ENCODE assay signal across 13 cellular contexts in the genomic region with DNA sequence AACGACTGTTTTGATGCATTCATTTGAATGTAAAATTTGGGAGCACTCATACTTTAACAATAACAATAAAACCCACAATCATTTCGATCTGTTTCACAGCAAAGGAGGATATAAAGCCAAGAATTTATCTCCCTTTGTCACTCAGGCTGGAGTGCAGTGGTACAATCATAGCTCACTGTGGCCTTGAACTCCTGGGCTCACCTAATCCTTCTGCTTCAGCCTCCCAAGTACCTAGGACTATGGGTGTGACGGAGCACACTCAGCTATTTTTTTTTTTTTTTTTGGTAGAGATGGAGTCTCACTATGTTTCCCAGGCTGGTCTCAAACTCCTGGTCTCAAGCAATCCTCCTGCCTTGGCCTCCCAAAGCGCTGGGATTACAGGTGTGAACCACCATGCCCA. TPM values are rescaled to one million over a fixed set of nuclear protein-coding genes. Genes with fewer than 3 reads are reported as not detected.
DNase-seq lines count a peak whose midpoint lies in the region; ATAC-seq, FAIRE-seq and TF ChIP-seq lines count a peak whose summit lies in the region.
"Not testable (repeated sequence)": the region's sequence is repeated elsewhere in the genome, so short reads cannot be mapped to it uniquely, and the experiment has no call there.
"Had no signal": no experiment of that assay in that cellular context is flagged by ENCODE, and none has a peak within 500 bp of the region (broad histone marks: within the 10 kb centered on the region; RNA-seq: fewer than 3 reads in every experiment).

No MANE protein-coding gene starts in this region.

- WGBS in A549 (ENCODE audit: missing lambda C conversion rate) = 78% methylated on average over 4 of the region's 4 CpGs
- 11% methylated on average over 2 of the region's 4 CpGs for whole genome bisulfite sequencing in K562 (ENCODE audit: insufficient coverage, low coverage, missing lambda C conversion rate)
- WGBS in HepG2 (ENCODE audit: low lambda C conversion rate) = 56% methylated on average over 4 of the region's 4 CpGs

- H3K4me1 Mint-ChIP-seq in osteocyte (ENCODE audit: unreplicated experiment) = peaks cover 27% of the 10 kb centered on the region

- peak overlapping the region; percentile 87 for H3K4me2 ChIP-seq in A549
- H3K4me2 ChIP-seq in HCT116 (ENCODE audit: low read length); K562 (ENCODE audit: insufficient read depth, low read length); HepG2 (ENCODE audit: low read depth, low read length): not testable (repeated sequence)

- BruUV-seq in HCT116 (replicated peaks; lab: Mats Ljungman, UMichigan); Panc1 (replicated peaks; lab: Mats Ljungman, UMichigan); K562 (replicated peaks; lab: Mats Ljungman, UMichigan); HepG2 (replicated peaks; lab: Mats Ljungman, UMichigan): not testable (repeated sequence)

- not testable (repeated sequence) for H3K9me2 ChIP-seq in HCT116 (ENCODE audit: insufficient read depth)

- not testable (repeated sequence) for H3K9me3 Mint-ChIP-seq in osteocyte (ENCODE audit: unreplicated experiment)

- not testable (repeated sequence) for H3K9ac ChIP-seq in HCT116 (ENCODE audit: low read length); K562 (ENCODE audit: insufficient read depth in 1 of 2, low read depth in 2 of 2, low read length in 2 of 2); HepG2 (ENCODE audit: insufficient read depth, low read depth, low read length)

- DNase-seq in A549 (ENCODE audit: low read depth in 1 of 2, low spot score in 1 of 2); HCT116 (ENCODE audit: low read depth, low spot score); Panc1 (ENCODE audit: low read depth, low spot score); K562 (ENCODE audit: extremely low read depth in 1 of 4, low spot score in 3 of 4); osteocyte (ENCODE audit: extremely low spot score, unreplicated experiment); vagina (ENCODE audit: extremely low spot score in 2 of 2): not testable (repeated sequence)
- DNase-seq in erythroblast (lab: John Stamatoyannopoulos, UW) (peak; percentile 37 to 39), HepG2 (ENCODE audit: low spot score) (peak; percentile 31)

- ATAC-seq in A549, HCT116, Panc1: not testable (repeated sequence)
- peak; percentile 71 for ATAC-seq in K562
- ATAC-seq in HepG2 = peak; percentile 48; the same call in 1 of the 3 replicates

- H3K27ac ChIP-seq in A549 (peak overlapping the region; percentile 91 to 95), HCT116 (ENCODE audit: low read depth, low read length) (peak overlapping the region; percentile 52; the same call in 1 of the 2 replicates), Panc1 (ENCODE audit: low read length) (peak overlapping the region; percentile 70), vagina (peak overlapping the region; percentile 47)
- H3K27ac ChIP-seq in K562 (ENCODE audit: extremely low read depth, low read depth, low read length); HepG2 (ENCODE audit: extremely low read length, insufficient read depth, low read length): not testable (repeated sequence)

- CTCF ChIA-PET in A549 (lab: Yijun Ruan, JAX) = interaction anchor here (0.7 to 1.1 kb wide), 2 partner anchors 114 to 716 kb away, joined by 4 read pairs; partner anchors contain the start of gene SAT1
- CTCF ChIA-PET in HCT116 (lab: Charles Lee); Panc1 (lab: Charles Lee); K562 (lab: Yijun Ruan, JAX; ENCODE audit: low intra/inter-chr PET ratio); HepG2 (lab: Yijun Ruan, JAX; ENCODE audit: low intra/inter-chr PET ratio, low total read pairs): not testable (repeated sequence)

- H3K27me3 ChIP-seq in HCT116 (ENCODE audit: insufficient read depth, low read length); Panc1 (ENCODE audit: control insufficient read depth, insufficient read depth, low read length); K562 (ENCODE audit: control insufficient read depth in 2 of 2, insufficient read depth in 2 of 2, low read length in 2 of 2); HepG2 (ENCODE audit: control insufficient read depth in 1 of 2, insufficient read depth in 2 of 2, low read length in 2 of 2); vagina: not testable (repeated sequence)

- H3K79me2 ChIP-seq in HCT116 (ENCODE audit: insufficient read depth, low read length); HepG2 (ENCODE audit: insufficient read depth, low read length): not testable (repeated sequence)
- H3K79me2 ChIP-seq in K562 (ENCODE audit: control insufficient read depth, insufficient read depth, low read length) = peaks cover 27% of the 10 kb centered on the region

- not testable (repeated sequence) for FAIRE-seq in A549 (lab: Jason Lieb, UNC); K562 (lab: Jason Lieb, UNC); HepG2 (lab: Jason Lieb, UNC)

- not testable (repeated sequence) for H4K20me1 ChIP-seq in HCT116 (ENCODE audit: insufficient read depth); K562 (replicated peaks; ENCODE audit: control insufficient read depth, insufficient read depth, low read length); HepG2 (ENCODE audit: insufficient read depth, low read length)

- TF ChIP-seq RAD21 in A549 (conservative IDR thresholded peaks at IDR 0.05 in 1 of 2, IDR thresholded peaks at IDR 0.05 in 1 of 2); HCT116 (IDR thresholded peaks at IDR 0.05; ENCODE audit: low read depth); K562 (CRISPR knock-in tag; conservative IDR thresholded peaks at IDR 0.05 in 1 of 2, IDR thresholded peaks at IDR 0.05 in 1 of 2); HepG2 (CRISPR knock-in tag; IDR thresholded peaks at IDR 0.05): not testable (repeated sequence)

- in situ Hi-C loops in Panc1 (cut with HindIII; ENCODE audit: low pct_unique_long_range_greater_than_20kb, low sequenced_read_pairs); K562 (cut with MboI); HepG2 (cut with HindIII; ENCODE audit: extremely low pct_ligation_motif_present, low pct_unique_long_range_greater_than_20kb): not testable (repeated sequence)

- not testable (repeated sequence) for TF ChIP-seq CTCF in A549 (IDR thresholded peaks at IDR 0.05); HCT116 (IDR thresholded peaks at IDR 0.05 in 2 of 3, conservative IDR thresholded peaks at IDR 0.05 in 1 of 3; ENCODE audit: borderline replicate concordance in 1 of 3, insufficient read depth in 1 of 3, low read depth in 2 of 3, low read length in 2 of 3); Panc1 (IDR thresholded peaks at IDR 0.05); K562 (IDR thresholded peaks at IDR 0.05 in 2 of 3, conservative IDR thresholded peaks at IDR 0.05 in 1 of 3; ENCODE audit: insufficient read depth in 2 of 3, low read depth in 1 of 3, low read length in 3 of 3); HepG2 (CRISPR knock-in tag; IDR thresholded peaks at IDR 0.05); osteocyte (IDR thresholded peaks at IDR 0.05); vagina (IDR thresholded peaks at IDR 0.05)

- H3K36me3 ChIP-seq in HCT116 (ENCODE audit: control insufficient read depth in 1 of 2, insufficient read depth in 2 of 2, low read length in 2 of 2); Panc1 (ENCODE audit: control insufficient read depth, insufficient read depth, low read length); K562 (ENCODE audit: control insufficient read depth, insufficient read depth, low read length); HepG2 (replicated peaks in 1 of 2; ENCODE audit: control insufficient read depth in 1 of 2, insufficient read depth in 2 of 2, low read length in 2 of 2); vagina: not testable (repeated sequence)

- POLR2A ChIA-PET in A549 (lab: Yijun Ruan, JAX) (interaction anchor here (0.6 to 3.8 kb wide), 2 partner anchors 114 to 130 kb away, joined by 3 to 35 read pairs; partner anchors contain the start of gene SAT1), HCT116 (lab: Charles Lee) (interaction anchor here (1.4 kb wide), 1 partner anchor 114 kb away, joined by 4 read pairs; the partner anchor contains the start of gene SAT1), K562 (lab: Yijun Ruan, JAX) (interaction anchor here (1.3 kb wide), 1 partner anchor 11 kb away, joined by 3 read pairs; no protein-coding TSS in a partner anchor), HepG2 (lab: Yijun Ruan, JAX) (interaction anchor here (0.7 to 1.9 kb wide), 2 partner anchors 114 to 154 kb away, joined by 3 to 10 read pairs; partner anchors contain the start of genes ACOT9 and SAT1)
- POLR2A ChIA-PET in Panc1 (lab: Charles Lee) = not testable (repeated sequence)

- not testable (repeated sequence) for H3K9me3 ChIP-seq in A549; HCT116 (ENCODE audit: control insufficient read depth in 1 of 2, insufficient read depth in 1 of 2, low read depth in 1 of 2, low read length in 2 of 2); Panc1 (ENCODE audit: control insufficient read depth, insufficient read depth, low read depth, low read length); K562 (replicated peaks; ENCODE audit: control insufficient read depth, insufficient read depth, low read depth, low read length); HepG2 (ENCODE audit: low read length); vagina

- intact Hi-C loops in HCT116 (cut with micrococcal nuclease); Panc1 (cut with micrococcal nuclease; ENCODE audit: unreplicated experiment); K562 (cut with micrococcal nuclease); HepG2 (cut with micrococcal nuclease; ENCODE audit: unreplicated experiment); vagina (cut with DNase I): not testable (repeated sequence)

- H3K4me1 ChIP-seq in A549 (peaks cover 59% of the 10 kb centered on the region), HCT116 (ENCODE audit: control insufficient read depth in 1 of 2, insufficient read depth in 2 of 2, low read length in 2 of 2) (peaks cover 47 to 48% of the 10 kb centered on the region in 2 experiments), Panc1 (ENCODE audit: control insufficient read depth, insufficient read depth, low read length) (peaks cover 10% of the 10 kb centered on the region), K562 (replicated peaks in 1 of 2; ENCODE audit: control insufficient read depth in 2 of 2, insufficient read depth in 2 of 2, low read length in 2 of 2) (peaks cover 6 to 15% of the 10 kb centered on the region in 2 experiments; a peak in 2 of 5 replicates), HepG2 (ENCODE audit: insufficient read depth, low read length) (peaks cover 54% of the 10 kb centered on the region)
- not testable (repeated sequence) for H3K4me1 ChIP-seq in vagina

- not testable (repeated sequence) for H3K9me1 ChIP-seq in K562 (ENCODE audit: control insufficient read depth, insufficient read depth, low read length)

- TF ChIP-seq POLR2A in A549 (IDR thresholded peaks at IDR 0.05; ENCODE audit: low read length); HCT116 (IDR thresholded peaks at IDR 0.05; ENCODE audit: borderline replicate concordance, extremely low read depth, insufficient read depth, insufficient read length); K562 (conservative IDR thresholded peaks at IDR 0.05); erythroblast (IDR thresholded peaks at IDR 0.05; ENCODE audit: low read length); HepG2 (IDR thresholded peaks at IDR 0.05; ENCODE audit: insufficient read depth in 1 of 2, low read depth in 2 of 2, low read length in 2 of 2); vagina (IDR thresholded peaks at IDR 0.05): not testable (repeated sequence)

- TF ChIP-seq EP300 in A549 (IDR thresholded peaks at IDR 0.05); K562 (IDR thresholded peaks at IDR 0.05; ENCODE audit: low read length); HepG2 (IDR thresholded peaks at IDR 0.05; ENCODE audit: low read depth in 2 of 2, low read length in 2 of 2); HepG2 (CRISPR knock-in tag; IDR thresholded peaks at IDR 0.05; ENCODE audit: borderline replicate concordance): not testable (repeated sequence)

- not testable (repeated sequence) for H3K4me3 Mint-ChIP-seq in osteocyte (ENCODE audit: unreplicated experiment)

- not testable (repeated sequence) for H2AFZ ChIP-seq in HCT116 (ENCODE audit: low read depth, low read length, poor library complexity, severe bottlenecking); K562 (ENCODE audit: low read depth, low read length); HepG2 (ENCODE audit: low read length)

- not testable (repeated sequence) for H3K4me3 ChIP-seq in A549; HCT116 (replicated peaks in 1 of 2; ENCODE audit: low read depth in 1 of 2, low read length in 2 of 2); Panc1 (ENCODE audit: low read depth in 2 of 2, low read length in 2 of 2); K562; HepG2 (replicated peaks in 1 of 3; ENCODE audit: insufficient read depth in 1 of 3, low read depth in 2 of 3, low read length in 3 of 3); vagina

- H3K27ac Mint-ChIP-seq in osteocyte (ENCODE audit: unreplicated experiment) = peak overlapping the region; percentile 76

- RAD21 ChIA-PET in HCT116 (lab: Charles Lee; ENCODE audit: low non-redundant PET in 1 of 2, low total read pairs in 2 of 2, uncharacterized antibody in 2 of 2, unreplicated experiment in 2 of 2) = interaction anchor here in 1 of 2 experiments (0.6 kb wide), 1 partner anchor 267 kb away, joined by 3 read pairs; no protein-coding TSS in a partner anchor

- H3K27me3 Mint-ChIP-seq in osteocyte (ENCODE audit: unreplicated experiment) = not testable (repeated sequence)

- not testable (repeated sequence) for H3K36me3 Mint-ChIP-seq in osteocyte (ENCODE audit: unreplicated experiment)

RNA-seq across cellular contexts. Expression of gene APOO, which starts 11.2 kb away (rescaled TPM):
- polyA plus RNA-seq in A549 (2011; rRNA removed) = 48.5 and 59.4 TPM in 2 replicates
- polyA plus RNA-seq in A549 (2012; cell fraction: cytosol; rRNA removed) = 30.5 and 33.8 TPM in 2 replicates
- 10.6 and 10.7 TPM in 2 replicates for polyA plus RNA-seq in A549 (2012; cell fraction: nucleus; rRNA removed)
- 33.3 to 35.1 TPM (median 33.5 TPM) in 3 replicates for polyA plus RNA-seq in A549 (2017; fragmentation: RNase III; extraction: RNeasy Plus Mini Kit Qiagen cat#74134 plus additional on column Dnase treatment)
- 9.4 and 9.8 TPM in 2 replicates for polyA minus RNA-seq in A549 (2011; rRNA and poly(A)+ RNA removed)
- 34.5 TPM for total RNA-seq in HCT116 (2021; ENCODE audit: unreplicated experiment)
- polyA plus RNA-seq in HCT116 (2012) = 12.4 and 19.7 TPM in 2 replicates
- 36.8 TPM for total RNA-seq in Panc1 (2021; ENCODE audit: unreplicated experiment)
- 23.2 TPM for polyA plus RNA-seq in Panc1 (2012; ENCODE audit: insufficient read length)
- total RNA-seq in K562 (2011; cell fraction: chromatin; rRNA removed; ENCODE audit: low replicate concordance) = 16.2 and 19.7 TPM in 2 replicates
- total RNA-seq in K562 (2011; cell fraction: nucleolus; rRNA removed) = 11.2 and 12.5 TPM in 2 replicates
- 18.0 and 23.3 TPM in 2 replicates for total RNA-seq in K562 (2011; cell fraction: nucleoplasm; rRNA removed)
- 37.3 and 43.7 TPM in 2 replicates for total RNA-seq in K562 (2014; rRNA removed)
- 60.8 and 64.4 TPM in 2 replicates for total RNA-seq in K562 (2014; rRNA removed; fragmentation: Illumina TruSeq; extraction: Trizol)
- 56.9 and 59.7 TPM in 2 replicates for total RNA-seq in K562 (2015; rRNA removed; fragmentation: Illumina TruSeq; extraction: Trizol)
- 59.8 and 63.9 TPM in 2 replicates for total RNA-seq in K562 (2021)
- 55.2 and 67.3 TPM in 2 replicates for polyA plus RNA-seq in K562 (2011; rRNA removed)
- 34.2 and 35.9 TPM in 2 replicates for polyA plus RNA-seq in K562 (2011; cell fraction: cytosol; rRNA removed)
- 9.4 and 13.6 TPM in 2 replicates for polyA plus RNA-seq in K562 (2011; cell fraction: nucleus; rRNA removed)
- 78.6 and 89.2 TPM in 2 replicates for polyA plus RNA-seq in K562 (2012)
- polyA plus RNA-seq in K562 (2014; fragmentation: Illumina TruSeq; extraction: Trizol) = 62.9 and 72.0 TPM in 2 replicates
- 10 to 100 TPM; 46.5 to 76.4 TPM for polyA plus RNA-seq in K562 (2014; fragmentation: Nextera tagmentation; extraction: Ambion mirVana)
- 58.9 and 63.6 TPM in 2 replicates for polyA plus RNA-seq in K562 (2014; rRNA removed)
- polyA minus RNA-seq in K562 (2011; rRNA and poly(A)+ RNA removed) = 30.1 and 34.1 TPM in 2 replicates
- polyA minus RNA-seq in K562 (2011; cell fraction: cytosol; rRNA and poly(A)+ RNA removed) = 4.8 and 11.5 TPM in 2 replicates
- 6.3 and 8.2 TPM in 2 replicates for polyA minus RNA-seq in K562 (2011; cell fraction: nucleus; rRNA and poly(A)+ RNA removed)
- 22.1 and 27.8 TPM in 2 replicates for total RNA-seq in HepG2 (2016; rRNA removed; fragmentation: Illumina TruSeq; extraction: Trizol)
- 6.1 and 11.7 TPM in 2 replicates for total RNA-seq in HepG2 (2016; cell fraction: cytosol; rRNA removed; fragmentation: Illumina TruSeq; extraction: Trizol; ENCODE audit: low read depth)
- 18.2 and 21.4 TPM in 2 replicates for total RNA-seq in HepG2 (2016; cell fraction: insoluble cytoplasmic fraction; rRNA removed; fragmentation: Illumina TruSeq; extraction: Trizol)
- total RNA-seq in HepG2 (2016; cell fraction: membrane; rRNA removed; fragmentation: Illumina TruSeq; extraction: Trizol) = 11.4 and 12.0 TPM in 2 replicates
- total RNA-seq in HepG2 (2016; cell fraction: nucleus; rRNA removed; fragmentation: Illumina TruSeq; extraction: Trizol) = 11.2 and 13.5 TPM in 2 replicates
- 9.7 and 9.9 TPM in 2 replicates for polyA plus RNA-seq in HepG2 (2011; rRNA removed)
- 6.1 and 8.9 TPM in 2 replicates for polyA plus RNA-seq in HepG2 (2011; cell fraction: cytosol; rRNA removed)
- 1.6 and 2.5 TPM in 2 replicates for polyA plus RNA-seq in HepG2 (2011; cell fraction: nucleus; rRNA removed)
- 9.8 and 14.9 TPM in 2 replicates for polyA plus RNA-seq in HepG2 (2012)
- 5.3 and 7.4 TPM in 2 replicates for polyA plus RNA-seq in HepG2 (2016; cell fraction: cytosol; fragmentation: Illumina TruSeq; extraction: Trizol; ENCODE audit: low read depth)
- 23.0 and 23.5 TPM in 2 replicates for polyA plus RNA-seq in HepG2 (2016; cell fraction: insoluble cytoplasmic fraction; fragmentation: Illumina TruSeq; extraction: Trizol; ENCODE audit: low read depth)
- polyA plus RNA-seq in HepG2 (2016; cell fraction: membrane; fragmentation: Illumina TruSeq; extraction: Trizol; ENCODE audit: low read depth) = 8.0 and 10.7 TPM in 2 replicates
- polyA plus RNA-seq in HepG2 (2016; cell fraction: nucleus; fragmentation: Illumina TruSeq; extraction: Trizol; ENCODE audit: insufficient read depth, low read depth) = 14.6 and 17.4 TPM in 2 replicates
- polyA minus RNA-seq in HepG2 (2011; rRNA and poly(A)+ RNA removed; ENCODE audit: low replicate concordance) = 1.3 and 10.9 TPM in 2 replicates
- 2.9 and 3.3 TPM in 2 replicates for polyA minus RNA-seq in HepG2 (2011; cell fraction: cytosol; rRNA and poly(A)+ RNA removed)
- polyA minus RNA-seq in HepG2 (2011; cell fraction: nucleus; rRNA and poly(A)+ RNA removed) = 2.1 and 3.2 TPM in 2 replicates
- total RNA-seq in osteocyte = 35.4 and 47.4 TPM in 2 replicates
- total RNA-seq in vagina = 8.6 TPM

RNA-seq across cellular contexts. Expression of gene CXorf58, which starts 11.3 kb away (rescaled TPM):
- polyA plus RNA-seq in A549 (2011; rRNA removed) = 0.37 and 0.47 TPM in 2 replicates
- polyA plus RNA-seq in A549 (2012; cell fraction: cytosol; rRNA removed) = 0.04 and 0.09 TPM in 2 replicates
- 0.02 and 0.10 TPM in 2 replicates for polyA plus RNA-seq in A549 (2012; cell fraction: nucleus; rRNA removed)
- polyA plus RNA-seq in A549 (2017; fragmentation: RNase III; extraction: RNeasy Plus Mini Kit Qiagen cat#74134 plus additional on column Dnase treatment) = 0.07 to 0.16 TPM (median 0.15 TPM) in 3 replicates
- polyA minus RNA-seq in A549 (2011; rRNA and poly(A)+ RNA removed) = not detected in 2 replicates
- not detected for total RNA-seq in HCT116 (2021; ENCODE audit: unreplicated experiment)
- 0.06 and 0.07 TPM in 2 replicates for polyA plus RNA-seq in HCT116 (2012)
- total RNA-seq in Panc1 (2021; ENCODE audit: unreplicated experiment) = 0.41 TPM
- 0.13 TPM for polyA plus RNA-seq in Panc1 (2012; ENCODE audit: insufficient read length)
- not detected in 2 replicates for total RNA-seq in K562 (2011; cell fraction: chromatin; rRNA removed; ENCODE audit: low replicate concordance)
- total RNA-seq in K562 (2011; cell fraction: nucleolus; rRNA removed) = not detected in 2 replicates
- not detected in 2 replicates for total RNA-seq in K562 (2011; cell fraction: nucleoplasm; rRNA removed)
- total RNA-seq in K562 (2014; rRNA removed) = 0.12 and 0.27 TPM in 2 replicates
- 0.13 and 0.15 TPM in 2 replicates for total RNA-seq in K562 (2014; rRNA removed; fragmentation: Illumina TruSeq; extraction: Trizol)
- 0.25 TPM in 1 of 2 replicates, not detected in the other for total RNA-seq in K562 (2015; rRNA removed; fragmentation: Illumina TruSeq; extraction: Trizol)
- total RNA-seq in K562 (2021) = 0.25 TPM in 1 of 2 replicates, not detected in the other
- 0.11 and 0.17 TPM in 2 replicates for polyA plus RNA-seq in K562 (2011; rRNA removed)
- polyA plus RNA-seq in K562 (2011; cell fraction: cytosol; rRNA removed) = 0.12 TPM in 1 of 2 replicates, not detected in the other
- polyA plus RNA-seq in K562 (2011; cell fraction: nucleus; rRNA removed) = not detected in 2 replicates
- polyA plus RNA-seq in K562 (2012) = 0.08 TPM in 1 of 2 replicates, not detected in the other
- not detected in 2 replicates for polyA plus RNA-seq in K562 (2014; fragmentation: Illumina TruSeq; extraction: Trizol)
- polyA plus RNA-seq in K562 (2014; fragmentation: Nextera tagmentation; extraction: Ambion mirVana) = under 1 TPM; 0.10 to 0.13 TPM
- 0.26 TPM in 1 of 2 replicates, not detected in the other for polyA plus RNA-seq in K562 (2014; rRNA removed)
- 0.11 TPM in 1 of 2 replicates, not detected in the other for polyA minus RNA-seq in K562 (2011; rRNA and poly(A)+ RNA removed)
- not detected in 2 replicates for polyA minus RNA-seq in K562 (2011; cell fraction: cytosol; rRNA and poly(A)+ RNA removed)
- polyA minus RNA-seq in K562 (2011; cell fraction: nucleus; rRNA and poly(A)+ RNA removed) = not detected in 2 replicates
- total RNA-seq in HepG2 (2016; rRNA removed; fragmentation: Illumina TruSeq; extraction: Trizol) = not detected in 2 replicates
- total RNA-seq in HepG2 (2016; cell fraction: cytosol; rRNA removed; fragmentation: Illumina TruSeq; extraction: Trizol; ENCODE audit: low read depth) = not detected in 2 replicates
- not detected in 2 replicates for total RNA-seq in HepG2 (2016; cell fraction: insoluble cytoplasmic fraction; rRNA removed; fragmentation: Illumina TruSeq; extraction: Trizol)
- total RNA-seq in HepG2 (2016; cell fraction: membrane; rRNA removed; fragmentation: Illumina TruSeq; extraction: Trizol) = not detected in 2 replicates
- total RNA-seq in HepG2 (2016; cell fraction: nucleus; rRNA removed; fragmentation: Illumina TruSeq; extraction: Trizol) = not detected in 2 replicates
- polyA plus RNA-seq in HepG2 (2011; rRNA removed) = not detected in 2 replicates
- polyA plus RNA-seq in HepG2 (2011; cell fraction: cytosol; rRNA removed) = not detected in 2 replicates
- not detected in 2 replicates for polyA plus RNA-seq in HepG2 (2011; cell fraction: nucleus; rRNA removed)
- polyA plus RNA-seq in HepG2 (2012) = not detected in 2 replicates
- not detected in 2 replicates for polyA plus RNA-seq in HepG2 (2016; cell fraction: cytosol; fragmentation: Illumina TruSeq; extraction: Trizol; ENCODE audit: low read depth)
- not detected in 2 replicates for polyA plus RNA-seq in HepG2 (2016; cell fraction: insoluble cytoplasmic fraction; fragmentation: Illumina TruSeq; extraction: Trizol; ENCODE audit: low read depth)
- not detected in 2 replicates for polyA plus RNA-seq in HepG2 (2016; cell fraction: membrane; fragmentation: Illumina TruSeq; extraction: Trizol; ENCODE audit: low read depth)
- polyA plus RNA-seq in HepG2 (2016; cell fraction: nucleus; fragmentation: Illumina TruSeq; extraction: Trizol; ENCODE audit: insufficient read depth, low read depth) = not detected in 2 replicates
- not detected in 2 replicates for polyA minus RNA-seq in HepG2 (2011; rRNA and poly(A)+ RNA removed; ENCODE audit: low replicate concordance)
- polyA minus RNA-seq in HepG2 (2011; cell fraction: cytosol; rRNA and poly(A)+ RNA removed) = not detected in 2 replicates
- polyA minus RNA-seq in HepG2 (2011; cell fraction: nucleus; rRNA and poly(A)+ RNA removed) = not detected in 2 replicates
- total RNA-seq in osteocyte = not detected in 2 replicates
- not detected for total RNA-seq in vagina
- total RNA-seq: A673, B cell, G401, H1, H9 had no signal
